Comparison of ENCODE assay signal across 11 cellular contexts in the genomic region with DNA sequence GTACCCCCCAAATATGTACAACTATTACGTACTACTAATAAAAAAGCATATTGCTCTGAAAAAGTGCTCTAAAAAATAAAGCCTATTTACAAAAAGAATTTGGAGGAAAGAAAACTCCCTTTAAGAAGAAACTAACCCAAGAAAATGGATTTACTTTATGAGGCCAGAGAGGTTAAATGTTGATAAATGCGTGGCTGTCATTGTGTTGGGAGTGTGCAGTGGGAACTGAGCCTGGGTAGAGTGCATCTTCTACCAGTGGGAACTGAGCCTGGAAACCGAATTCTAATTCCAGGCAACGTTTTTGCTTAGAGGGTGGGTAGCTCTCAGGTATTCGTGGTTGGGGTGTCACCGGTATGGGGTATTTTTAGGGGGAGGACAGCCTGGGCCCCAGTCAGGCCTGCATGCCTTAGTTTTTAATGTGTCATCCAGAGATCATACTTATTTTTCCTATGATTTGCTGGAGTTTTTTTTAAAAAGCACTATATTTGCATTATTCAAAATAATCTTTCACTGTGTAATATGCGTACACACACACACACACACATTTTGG. TPM values are rescaled to one million over a fixed set of nuclear protein-coding genes. Genes with fewer than 3 reads are reported as not detected.
DNase-seq lines count a peak whose midpoint lies in the region; ATAC-seq, FAIRE-seq and TF ChIP-seq lines count a peak whose summit lies in the region.
"Had no signal": no experiment of that assay in that cellular context is flagged by ENCODE, and none has a peak within 500 bp of the region (broad histone marks: within the 10 kb centered on the region; RNA-seq: fewer than 3 reads in every experiment).

No MANE protein-coding gene starts in this region.

- H3K36me3 ChIP-seq in MM.1S (replicated peaks; ENCODE audit: insufficient read depth, low read length) = no peaks in the 10 kb centered on the region
- no peaks in the 10 kb centered on the region; the same call in 2 of the 3 replicates for H3K36me3 ChIP-seq in K562 (ENCODE audit: control insufficient read depth, insufficient read depth, low read length)
- H3K36me3 ChIP-seq in neural progenitor cell = no peaks in the 10 kb centered on the region
- H3K36me3 ChIP-seq: stomach had no signal

- TF ChIP-seq POLR2A in K562 (conservative IDR thresholded peaks at IDR 0.05) = no peak

- H4K20me1 ChIP-seq in MM.1S (ENCODE audit: insufficient read depth, low read length) = no peaks in the 10 kb centered on the region
- no peaks in the 10 kb centered on the region; the same call in 1 of the 2 replicates for H4K20me1 ChIP-seq in K562 (replicated peaks; ENCODE audit: control insufficient read depth, insufficient read depth, low read length)
- H4K20me1 ChIP-seq in neural progenitor cell (ENCODE audit: low read depth) = peaks cover 8% of the 10 kb centered on the region

- H3K4me2 ChIP-seq in MM.1S (ENCODE audit: low read depth, low read length) = peak overlapping the region; percentile 40
- peak overlapping the region; percentile 80 for H3K4me2 ChIP-seq in K562 (ENCODE audit: insufficient read depth, low read length)
- H3K4me2 ChIP-seq in neural progenitor cell = peak overlapping the region; percentile 99

- 29% methylated on average over 7 of the region's 7 CpGs for WGBS in K562 (ENCODE audit: insufficient coverage, low coverage, missing lambda C conversion rate)

- peaks cover 9% of the 10 kb centered on the region for H3K27me3 Mint-ChIP-seq in T-helper 1 cell treated with Interleukin-12 subunit alpha and Interleukin-12 subunit beta and Interleukin-4 antibody, amounts not matched to agents 30 μg/mL and 1 μg/mL, for 36 hours (ENCODE audit: low read depth)
- H3K27me3 Mint-ChIP-seq in neural progenitor cell (ENCODE audit: insufficient read depth, low read depth) = peaks cover 29% of the 10 kb centered on the region

- H3K79me2 ChIP-seq in MM.1S (ENCODE audit: low read length) = no peaks in the 10 kb centered on the region
- H3K79me2 ChIP-seq in K562 (ENCODE audit: control insufficient read depth, insufficient read depth, low read length) = peaks cover 14% of the 10 kb centered on the region; the same call in 2 of the 3 replicates
- H3K79me2 ChIP-seq in neural progenitor cell (ENCODE audit: low read depth) = no peaks in the 10 kb centered on the region

- no peaks in the 10 kb centered on the region for H3K9me3 Mint-ChIP-seq in T-helper 1 cell treated with Interleukin-12 subunit alpha and Interleukin-12 subunit beta and Interleukin-4 antibody, amounts not matched to agents 30 μg/mL and 1 μg/mL, for 36 hours
- H3K9me3 Mint-ChIP-seq in neural progenitor cell = peaks cover 1% of the 10 kb centered on the region

- ATAC-seq in K562 (no peak), GM21447 (IDR thresholded peaks at IDR 0.05; ENCODE audit: unreplicated experiment) (no peak)

- TF ChIP-seq RAD21 in K562 (CRISPR knock-in tag; conservative IDR thresholded peaks at IDR 0.05 in 1 of 2, IDR thresholded peaks at IDR 0.05 in 1 of 2) = no peak

- H3K4me1 ChIP-seq in MM.1S (ENCODE audit: low read length) (peaks cover 30% of the 10 kb centered on the region), K562 (replicated peaks in 1 of 2; ENCODE audit: control insufficient read depth in 2 of 2, insufficient read depth in 2 of 2, low read length in 2 of 2) (peaks cover 23 to 32% of the 10 kb centered on the region in 2 experiments), neural progenitor cell (peaks cover 13% of the 10 kb centered on the region)

- no peak for FAIRE-seq in K562 (lab: Jason Lieb, UNC)

- H3K9ac ChIP-seq in MM.1S (ENCODE audit: low read length) (no peak overlapping the region), K562 (ENCODE audit: insufficient read depth in 1 of 2, low read depth in 2 of 2, low read length in 2 of 2) (peak overlapping the region; percentile 8 to 48; a peak in 3 of 4 replicates), neural progenitor cell (no peak overlapping the region)

- H3K9me1 ChIP-seq in K562 (ENCODE audit: control insufficient read depth, insufficient read depth, low read length) = no peaks in the 10 kb centered on the region

- no peak for DNase-seq in T-helper 1 cell
- no peak for DNase-seq in MM.1S
- DNase-seq in K562 (ENCODE audit: extremely low read depth in 1 of 4, low spot score in 3 of 4) = no peak
- DNase-seq in neural progenitor cell (ENCODE audit: low spot score) = no peak
- no peak for DNase-seq in AG08395 (ENCODE audit: low spot score)
- DNase-seq in DMS 273 treated with DMSO at 0.1 percent for 48 hours (lab: John Stamatoyannopoulos, UW) = no peak
- DNase-seq: NCI-H524 treated with DMSO at 0.1 percent for 48 hours had no signal

- H3K27me3 ChIP-seq in MM.1S (replicated peaks; ENCODE audit: insufficient read depth, low read length) (0 out of 2 replicates have a peak, but pooled peaks cover 3% of the 10 kb centered on the region), K562 (ENCODE audit: control insufficient read depth in 2 of 2, insufficient read depth in 2 of 2, low read length in 2 of 2) (peaks cover 2 to 10% of the 10 kb centered on the region in 2 experiments; a peak in 2 of 5 replicates), neural progenitor cell (peaks cover 92% of the 10 kb centered on the region)

- POLR2A ChIA-PET in K562 (lab: Yijun Ruan, JAX) = interaction anchor here (0.7 to 1.9 kb wide), 10 partner anchors 9 to 154 kb away, joined by 3 to 10 read pairs (median 4); partner anchors contain the start of gene RNF187

- 0 out of 2 replicates have a peak overlapping the region, but pooled peaks have one; percentile 29 for H3K4me3 ChIP-seq in MM.1S (ENCODE audit: low read length)
- H3K4me3 ChIP-seq in K562 = peak overlapping the region; percentile 26; the same call in 1 of the 2 replicates
- peak overlapping the region; percentile 61 for H3K4me3 ChIP-seq in neural progenitor cell

- H3K36me3 Mint-ChIP-seq in T-helper 1 cell treated with Interleukin-12 subunit alpha and Interleukin-12 subunit beta and Interleukin-4 antibody, amounts not matched to agents 30 μg/mL and 1 μg/mL, for 36 hours (ENCODE audit: low read depth) = peaks cover 6% of the 10 kb centered on the region
- H3K36me3 Mint-ChIP-seq in neural progenitor cell = no peaks in the 10 kb centered on the region

- H3K27ac Mint-ChIP-seq in T-helper 1 cell treated with Interleukin-12 subunit alpha and Interleukin-12 subunit beta and Interleukin-4 antibody, amounts not matched to agents 30 μg/mL and 1 μg/mL, for 36 hours = peak overlapping the region; percentile 90
- H3K27ac Mint-ChIP-seq in neural progenitor cell = no peak overlapping the region

- peak overlapping the region; percentile 85 for H3K4me3 Mint-ChIP-seq in T-helper 1 cell treated with Interleukin-12 subunit alpha and Interleukin-12 subunit beta and Interleukin-4 antibody, amounts not matched to agents 30 μg/mL and 1 μg/mL, for 36 hours
- H3K4me3 Mint-ChIP-seq in neural progenitor cell = peak overlapping the region; percentile 95

- H3K27ac ChIP-seq in MM.1S (ENCODE audit: low read length) (no peak overlapping the region), K562 (ENCODE audit: extremely low read depth, low read depth, low read length) (peak overlapping the region; percentile 49; the same call in 1 of the 3 replicates), neural progenitor cell (no peak overlapping the region)

- H2AFZ ChIP-seq in MM.1S (ENCODE audit: low read length) (peak overlapping the region; percentile 49; the same call in 1 of the 2 replicates), K562 (ENCODE audit: low read depth, low read length) (peak overlapping the region; percentile 92), neural progenitor cell (replicated peaks) (no peak overlapping the region)

- intact Hi-C loops in K562 (cut with micrococcal nuclease) = no loop called here

- H3K4me1 Mint-ChIP-seq in T-helper 1 cell treated with Interleukin-12 subunit alpha and Interleukin-12 subunit beta and Interleukin-4 antibody, amounts not matched to agents 30 μg/mL and 1 μg/mL, for 36 hours (ENCODE audit: low read depth) = peaks cover 66% of the 10 kb centered on the region
- H3K4me1 Mint-ChIP-seq in neural progenitor cell = peaks cover 40% of the 10 kb centered on the region

- CTCF ChIA-PET in K562 (lab: Yijun Ruan, JAX; ENCODE audit: low intra/inter-chr PET ratio) = no interaction called here

- BruUV-seq in K562 (replicated peaks; lab: Mats Ljungman, UMichigan) = no TSS peak

- no peak for TF ChIP-seq EP300 in K562 (IDR thresholded peaks at IDR 0.05; ENCODE audit: low read length)

- no peaks in the 10 kb centered on the region for H3K9me2 ChIP-seq in MM.1S (replicated peaks; ENCODE audit: insufficient read depth, low read length)

- no peaks in the 10 kb centered on the region for H3K9me3 ChIP-seq in MM.1S (replicated peaks; ENCODE audit: insufficient read depth, low read length)
- H3K9me3 ChIP-seq in K562 (replicated peaks; ENCODE audit: control insufficient read depth, insufficient read depth, low read depth, low read length) = no peaks in the 10 kb centered on the region
- H3K9me3 ChIP-seq in neural progenitor cell (ENCODE audit: low read depth) = no peaks in the 10 kb centered on the region
- H3K9me3 ChIP-seq: stomach had no signal

- in situ Hi-C loops in K562 (cut with MboI) = loop anchor here (5.0 kb wide), 1 partner anchor 49 kb away; no protein-coding TSS in a partner anchor

- TF ChIP-seq CTCF in MM.1S (IDR thresholded peaks at IDR 0.05; ENCODE audit: low read length) (no peak), K562 (IDR thresholded peaks at IDR 0.05 in 2 of 3, conservative IDR thresholded peaks at IDR 0.05 in 1 of 3; ENCODE audit: insufficient read depth in 2 of 3, low read depth in 1 of 3, low read length in 3 of 3) (no peak), neural progenitor cell (IDR thresholded peaks at IDR 0.05) (no peak)

- H3F3A ChIP-seq in MM.1S (ENCODE audit: insufficient read depth, low read length) (peaks cover 19% of the 10 kb centered on the region; the same call in 1 of the 2 replicates), neural progenitor cell (ENCODE audit: low read depth) (peaks cover 39% of the 10 kb centered on the region)

RNA-seq across cellular contexts. Expression of gene RNF187, which starts 24.1 kb away (rescaled TPM):
- 15.0 and 31.2 TPM in 2 replicates for total RNA-seq in K562 (2011; cell fraction: chromatin; rRNA removed; ENCODE audit: low replicate concordance)
- 24.3 and 25.7 TPM in 2 replicates for total RNA-seq in K562 (2011; cell fraction: nucleolus; rRNA removed)
- total RNA-seq in K562 (2011; cell fraction: nucleoplasm; rRNA removed) = 24.3 and 28.9 TPM in 2 replicates
- 44.1 and 53.7 TPM in 2 replicates for total RNA-seq in K562 (2014; rRNA removed)
- total RNA-seq in K562 (2014; rRNA removed; fragmentation: Illumina TruSeq; extraction: Trizol) = 32.0 and 40.3 TPM in 2 replicates
- total RNA-seq in K562 (2015; rRNA removed; fragmentation: Illumina TruSeq; extraction: Trizol) = 36.8 and 38.1 TPM in 2 replicates
- total RNA-seq in K562 (2021) = 114 and 119 TPM in 2 replicates
- 45.6 and 52.7 TPM in 2 replicates for polyA plus RNA-seq in K562 (2011; rRNA removed)
- 69.5 and 81.8 TPM in 2 replicates for polyA plus RNA-seq in K562 (2011; cell fraction: cytosol; rRNA removed)
- polyA plus RNA-seq in K562 (2011; cell fraction: nucleus; rRNA removed) = 23.0 and 28.0 TPM in 2 replicates
- polyA plus RNA-seq in K562 (2012) = 80.6 and 187 TPM in 2 replicates
- polyA plus RNA-seq in K562 (2014; fragmentation: Illumina TruSeq; extraction: Trizol) = 53.9 and 60.8 TPM in 2 replicates
- 1 to 10 TPM; 2.3 to 3.2 TPM for polyA plus RNA-seq in K562 (2014; fragmentation: Nextera tagmentation; extraction: Ambion mirVana)
- polyA plus RNA-seq in K562 (2014; rRNA removed) = 41.9 and 42.2 TPM in 2 replicates
- 42.6 and 50.7 TPM in 2 replicates for polyA minus RNA-seq in K562 (2011; rRNA and poly(A)+ RNA removed)
- 44.9 and 65.3 TPM in 2 replicates for polyA minus RNA-seq in K562 (2011; cell fraction: cytosol; rRNA and poly(A)+ RNA removed)
- 7.5 and 16.1 TPM in 2 replicates for polyA minus RNA-seq in K562 (2011; cell fraction: nucleus; rRNA and poly(A)+ RNA removed)
- total RNA-seq in neural progenitor cell (ENCODE audit: low replicate concordance) = 16.1 and 32.3 TPM in 2 replicates

RNA-seq across cellular contexts. Expression of gene TRIM17, which starts 46.4 kb away (rescaled TPM):
- total RNA-seq in K562 (2011; cell fraction: chromatin; rRNA removed; ENCODE audit: low replicate concordance) = not detected in 2 replicates
- total RNA-seq in K562 (2011; cell fraction: nucleolus; rRNA removed) = 0.26 TPM in 1 of 2 replicates, not detected in the other
- total RNA-seq in K562 (2011; cell fraction: nucleoplasm; rRNA removed) = not detected in 2 replicates
- not detected in 2 replicates for total RNA-seq in K562 (2014; rRNA removed)
- total RNA-seq in K562 (2014; rRNA removed; fragmentation: Illumina TruSeq; extraction: Trizol) = not detected in 2 replicates
- not detected in 2 replicates for total RNA-seq in K562 (2015; rRNA removed; fragmentation: Illumina TruSeq; extraction: Trizol)
- total RNA-seq in K562 (2021) = not detected in 2 replicates
- polyA plus RNA-seq in K562 (2011; rRNA removed) = not detected in 2 replicates
- polyA plus RNA-seq in K562 (2011; cell fraction: cytosol; rRNA removed) = not detected in 2 replicates
- 0.07 TPM in 1 of 2 replicates, not detected in the other for polyA plus RNA-seq in K562 (2011; cell fraction: nucleus; rRNA removed)
- 0.35 and 0.83 TPM in 2 replicates for polyA plus RNA-seq in K562 (2012)
- polyA plus RNA-seq in K562 (2014; fragmentation: Illumina TruSeq; extraction: Trizol) = not detected in 2 replicates
- not detected for polyA plus RNA-seq in K562 (2014; fragmentation: Nextera tagmentation; extraction: Ambion mirVana)
- polyA plus RNA-seq in K562 (2014; rRNA removed) = not detected in 2 replicates
- not detected in 2 replicates for polyA minus RNA-seq in K562 (2011; rRNA and poly(A)+ RNA removed)
- polyA minus RNA-seq in K562 (2011; cell fraction: cytosol; rRNA and poly(A)+ RNA removed) = not detected in 2 replicates
- polyA minus RNA-seq in K562 (2011; cell fraction: nucleus; rRNA and poly(A)+ RNA removed) = not detected in 2 replicates
- 2.9 and 5.0 TPM in 2 replicates for total RNA-seq in neural progenitor cell (ENCODE audit: low replicate concordance)
- total RNA-seq: myocyte had no signal

RNA-seq across cellular contexts. Expression of gene TRIM11, which starts 56.4 kb away (rescaled TPM):
- total RNA-seq in K562 (2011; cell fraction: chromatin; rRNA removed; ENCODE audit: low replicate concordance) = 106 and 219 TPM in 2 replicates
- 114 and 116 TPM in 2 replicates for total RNA-seq in K562 (2011; cell fraction: nucleolus; rRNA removed)
- 107 and 126 TPM in 2 replicates for total RNA-seq in K562 (2011; cell fraction: nucleoplasm; rRNA removed)
- total RNA-seq in K562 (2014; rRNA removed) = 45.1 and 49.1 TPM in 2 replicates
- 14.8 and 18.0 TPM in 2 replicates for total RNA-seq in K562 (2014; rRNA removed; fragmentation: Illumina TruSeq; extraction: Trizol)
- total RNA-seq in K562 (2015; rRNA removed; fragmentation: Illumina TruSeq; extraction: Trizol) = 29.7 and 29.8 TPM in 2 replicates
- total RNA-seq in K562 (2021) = 64.3 and 66.8 TPM in 2 replicates
- 17.5 and 26.5 TPM in 2 replicates for polyA plus RNA-seq in K562 (2011; rRNA removed)
- 15.7 and 25.5 TPM in 2 replicates for polyA plus RNA-seq in K562 (2011; cell fraction: cytosol; rRNA removed)
- 67.6 and 116 TPM in 2 replicates for polyA plus RNA-seq in K562 (2011; cell fraction: nucleus; rRNA removed)
- 33.4 and 43.7 TPM in 2 replicates for polyA plus RNA-seq in K562 (2012)
- 33.7 and 35.0 TPM in 2 replicates for polyA plus RNA-seq in K562 (2014; fragmentation: Illumina TruSeq; extraction: Trizol)
- 1 to 10 TPM; 3.6 to 3.8 TPM for polyA plus RNA-seq in K562 (2014; fragmentation: Nextera tagmentation; extraction: Ambion mirVana)
- 34.4 and 43.0 TPM in 2 replicates for polyA plus RNA-seq in K562 (2014; rRNA removed)
- 24.4 and 25.6 TPM in 2 replicates for polyA minus RNA-seq in K562 (2011; rRNA and poly(A)+ RNA removed)
- polyA minus RNA-seq in K562 (2011; cell fraction: cytosol; rRNA and poly(A)+ RNA removed) = 22.2 and 23.9 TPM in 2 replicates
- 42.0 and 46.8 TPM in 2 replicates for polyA minus RNA-seq in K562 (2011; cell fraction: nucleus; rRNA and poly(A)+ RNA removed)
- total RNA-seq in neural progenitor cell (ENCODE audit: low replicate concordance) = 13.7 and 24.9 TPM in 2 replicates

Comparison
In these comparisons a context has a peak if more than half of its experiments do, and no peak if none do; other contexts are left out.
1. H3K4me2 ChIP-seq: peak in every context shown above with its lines; median percentile 99 in neural progenitor cell; 80 in K562; 40 in MM.1S.
2. H3K9ac ChIP-seq: peak in K562 (2 of 2); none in MM.1S (single experiment) and neural progenitor cell (single experiment).
3. Peak in every context shown above with its lines, with median percentiles within 50 percentile points of each other: H3K4me3 ChIP-seq.